Comparison of ENCODE assay signal across 8 cellular contexts in genomic region chr13:33541962-33542308, GRCh38.
DNase-seq lines count a peak whose midpoint lies in the region; ATAC-seq lines count a peak whose summit lies in the region.

No MANE protein-coding gene starts in this region.

- H3K27ac ChIP-seq in substantia nigra (ENCODE audit: low read depth, low read length, poor library complexity, severe bottlenecking), result peak overlapping the region; percentile 98

- peak overlapping the region; percentile 99 for H3K27ac Mint-ChIP-seq in T-helper 1 cell treated with Interleukin-12 subunit alpha and Interleukin-12 subunit beta and Interleukin-4 antibody, amounts not matched to agents 30 μg/mL and 1 μg/mL, for 36 hours
- H3K27ac Mint-ChIP-seq in activated naive CD8-positive, alpha-beta T cell, result peak overlapping the region; percentile 100
- H3K27ac Mint-ChIP-seq in immature natural killer cell, result peak overlapping the region; percentile 98 to 100 (median 99)

- ATAC-seq in HG03439 (IDR thresholded peaks at IDR 0.05; ENCODE audit: unreplicated experiment), result no peak

- H3K4me1 Mint-ChIP-seq in T-helper 1 cell treated with Interleukin-12 subunit alpha and Interleukin-12 subunit beta and Interleukin-4 antibody, amounts not matched to agents 30 μg/mL and 1 μg/mL, for 36 hours (ENCODE audit: low read depth), result peaks cover 22% of the 10 kb centered on the region
- peaks cover 55% of the 10 kb centered on the region for H3K4me1 Mint-ChIP-seq in activated naive CD8-positive, alpha-beta T cell (ENCODE audit: low read depth)
- H3K4me1 Mint-ChIP-seq in immature natural killer cell, result peaks cover 38 to 41% of the 10 kb centered on the region in 2 donors

- H3K27me3 Mint-ChIP-seq in T-helper 1 cell treated with Interleukin-12 subunit alpha and Interleukin-12 subunit beta and Interleukin-4 antibody, amounts not matched to agents 30 μg/mL and 1 μg/mL, for 36 hours (ENCODE audit: low read depth), result no peaks in the 10 kb centered on the region
- H3K27me3 Mint-ChIP-seq in activated naive CD8-positive, alpha-beta T cell, result no peaks in the 10 kb centered on the region
- H3K27me3 Mint-ChIP-seq in immature natural killer cell (ENCODE audit: low read depth in 3 of 3), result peaks cover 9 to 15% (median 14%) of the 10 kb centered on the region in 3 donors

- DNase-seq in T-helper 1 cell (no peak), immature natural killer cell (peak in 1 of 3 donors; percentile 3), substantia nigra (lab: John Stamatoyannopoulos, UW) (no peak), NCI-H526 treated with DMSO at 0.1 percent for 48 hours (lab: John Stamatoyannopoulos, UW) (no peak), activated gamma-delta T cell treated with Interleukin-2 at 50 U/mL for 16 hours (no peak)

- no peaks in the 10 kb centered on the region for H3K36me3 Mint-ChIP-seq in T-helper 1 cell treated with Interleukin-12 subunit alpha and Interleukin-12 subunit beta and Interleukin-4 antibody, amounts not matched to agents 30 μg/mL and 1 μg/mL, for 36 hours (ENCODE audit: low read depth)
- peaks cover 3% of the 10 kb centered on the region for H3K36me3 Mint-ChIP-seq in activated naive CD8-positive, alpha-beta T cell
- H3K36me3 Mint-ChIP-seq in immature natural killer cell, result no peaks in the 10 kb centered on the region

- H3K9me3 Mint-ChIP-seq in T-helper 1 cell treated with Interleukin-12 subunit alpha and Interleukin-12 subunit beta and Interleukin-4 antibody, amounts not matched to agents 30 μg/mL and 1 μg/mL, for 36 hours, result no peaks in the 10 kb centered on the region
- H3K9me3 Mint-ChIP-seq in activated naive CD8-positive, alpha-beta T cell (ENCODE audit: low read depth), result peaks cover 6% of the 10 kb centered on the region
- H3K9me3 Mint-ChIP-seq in immature natural killer cell, result peaks cover 0 to 1% (median 0%) of the 10 kb centered on the region in 6 donors

- peak overlapping the region; percentile 90 for H3K4me3 Mint-ChIP-seq in T-helper 1 cell treated with Interleukin-12 subunit alpha and Interleukin-12 subunit beta and Interleukin-4 antibody, amounts not matched to agents 30 μg/mL and 1 μg/mL, for 36 hours
- peak overlapping the region; percentile 94 for H3K4me3 Mint-ChIP-seq in activated naive CD8-positive, alpha-beta T cell
- H3K4me3 Mint-ChIP-seq in immature natural killer cell, result peak overlapping the region; percentile 89 to 97 (median 96)
